In the genomic region with DNA sequence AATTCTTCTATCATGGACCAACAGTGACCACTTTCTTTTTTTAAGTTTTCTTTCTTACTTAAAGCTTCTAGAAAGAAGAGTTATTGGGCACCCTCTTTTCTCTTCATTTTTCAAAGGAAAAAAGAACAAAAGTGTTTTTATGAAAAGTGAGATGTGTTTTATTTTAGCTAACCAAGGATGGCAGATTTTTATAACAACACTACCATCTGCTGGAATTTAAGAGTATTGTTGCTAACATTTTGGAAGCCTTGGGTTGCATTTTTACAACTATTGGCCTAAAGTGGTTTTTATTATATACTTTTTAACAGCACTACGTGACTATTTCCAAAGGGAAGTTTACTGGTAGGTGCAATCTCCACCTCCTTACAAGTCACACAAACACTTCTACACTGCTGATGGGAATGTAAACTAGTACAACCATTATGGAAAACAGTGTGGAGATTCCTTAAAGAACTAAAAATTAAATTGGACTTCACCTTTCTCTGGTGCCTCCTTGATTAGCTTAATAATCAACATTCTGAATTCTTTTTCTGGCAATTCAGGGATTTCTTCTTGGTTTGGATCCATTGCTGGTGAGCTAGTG, we compare ENCODE assay signal across 2 cellular contexts.
TF ChIP-seq lines count a peak whose summit lies in the region.

No MANE protein-coding gene starts in this region.

TF ChIP-seq in GM12878, 131 proteins besides CTCF, POLR2A, EP300 and RAD21:
- TF ChIP-seq SMC3 (IDR thresholded peaks at IDR 0.05; ENCODE audit: borderline replicate concordance, low read length): peak; percentile 53; the same call in 1 of the 2 replicates
- TF ChIP-seq, protein P1, sequence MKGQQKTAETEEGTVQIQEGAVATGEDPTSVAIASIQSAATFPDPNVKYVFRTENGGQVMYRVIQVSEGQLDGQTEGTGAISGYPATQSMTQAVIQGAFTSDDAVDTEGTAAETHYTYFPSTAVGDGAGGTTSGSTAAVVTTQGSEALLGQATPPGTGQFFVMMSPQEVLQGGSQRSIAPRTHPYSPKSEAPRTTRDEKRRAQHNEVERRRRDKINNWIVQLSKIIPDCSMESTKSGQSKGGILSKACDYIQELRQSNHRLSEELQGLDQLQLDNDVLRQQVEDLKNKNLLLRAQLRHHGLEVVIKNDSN (IDR thresholded peaks at IDR 0.05; ENCODE audit: borderline replicate concordance, extremely low read length, insufficient read depth, low read depth, low read length): no peak

TF ChIP-seq in neural cell, 6 proteins besides CTCF, POLR2A, EP300 and RAD21:
- TF ChIP-seq SMC3 (conservative IDR thresholded peaks at IDR 0.05; ENCODE audit: poor library complexity) (no peak), TAF1 (IDR thresholded peaks at IDR 0.05; ENCODE audit: low read depth) (no peak), MXI1 (conservative IDR thresholded peaks at IDR 0.05; ENCODE audit: poor library complexity, severe bottlenecking) (no peak)
- TF ChIP-seq, protein P2, sequence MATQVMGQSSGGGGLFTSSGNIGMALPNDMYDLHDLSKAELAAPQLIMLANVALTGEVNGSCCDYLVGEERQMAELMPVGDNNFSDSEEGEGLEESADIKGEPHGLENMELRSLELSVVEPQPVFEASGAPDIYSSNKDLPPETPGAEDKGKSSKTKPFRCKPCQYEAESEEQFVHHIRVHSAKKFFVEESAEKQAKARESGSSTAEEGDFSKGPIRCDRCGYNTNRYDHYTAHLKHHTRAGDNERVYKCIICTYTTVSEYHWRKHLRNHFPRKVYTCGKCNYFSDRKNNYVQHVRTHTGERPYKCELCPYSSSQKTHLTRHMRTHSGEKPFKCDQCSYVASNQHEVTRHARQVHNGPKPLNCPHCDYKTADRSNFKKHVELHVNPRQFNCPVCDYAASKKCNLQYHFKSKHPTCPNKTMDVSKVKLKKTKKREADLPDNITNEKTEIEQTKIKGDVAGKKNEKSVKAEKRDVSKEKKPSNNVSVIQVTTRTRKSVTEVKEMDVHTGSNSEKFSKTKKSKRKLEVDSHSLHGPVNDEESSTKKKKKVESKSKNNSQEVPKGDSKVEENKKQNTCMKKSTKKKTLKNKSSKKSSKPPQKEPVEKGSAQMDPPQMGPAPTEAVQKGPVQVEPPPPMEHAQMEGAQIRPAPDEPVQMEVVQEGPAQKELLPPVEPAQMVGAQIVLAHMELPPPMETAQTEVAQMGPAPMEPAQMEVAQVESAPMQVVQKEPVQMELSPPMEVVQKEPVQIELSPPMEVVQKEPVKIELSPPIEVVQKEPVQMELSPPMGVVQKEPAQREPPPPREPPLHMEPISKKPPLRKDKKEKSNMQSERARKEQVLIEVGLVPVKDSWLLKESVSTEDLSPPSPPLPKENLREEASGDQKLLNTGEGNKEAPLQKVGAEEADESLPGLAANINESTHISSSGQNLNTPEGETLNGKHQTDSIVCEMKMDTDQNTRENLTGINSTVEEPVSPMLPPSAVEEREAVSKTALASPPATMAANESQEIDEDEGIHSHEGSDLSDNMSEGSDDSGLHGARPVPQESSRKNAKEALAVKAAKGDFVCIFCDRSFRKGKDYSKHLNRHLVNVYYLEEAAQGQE (IDR thresholded peaks at IDR 0.05; ENCODE audit: borderline replicate concordance): no peak
TF ChIP-seq in neural cell: peak in this region for 0.
